21 cellular contexts compared by ENCODE assay signal in the genomic region with DNA sequence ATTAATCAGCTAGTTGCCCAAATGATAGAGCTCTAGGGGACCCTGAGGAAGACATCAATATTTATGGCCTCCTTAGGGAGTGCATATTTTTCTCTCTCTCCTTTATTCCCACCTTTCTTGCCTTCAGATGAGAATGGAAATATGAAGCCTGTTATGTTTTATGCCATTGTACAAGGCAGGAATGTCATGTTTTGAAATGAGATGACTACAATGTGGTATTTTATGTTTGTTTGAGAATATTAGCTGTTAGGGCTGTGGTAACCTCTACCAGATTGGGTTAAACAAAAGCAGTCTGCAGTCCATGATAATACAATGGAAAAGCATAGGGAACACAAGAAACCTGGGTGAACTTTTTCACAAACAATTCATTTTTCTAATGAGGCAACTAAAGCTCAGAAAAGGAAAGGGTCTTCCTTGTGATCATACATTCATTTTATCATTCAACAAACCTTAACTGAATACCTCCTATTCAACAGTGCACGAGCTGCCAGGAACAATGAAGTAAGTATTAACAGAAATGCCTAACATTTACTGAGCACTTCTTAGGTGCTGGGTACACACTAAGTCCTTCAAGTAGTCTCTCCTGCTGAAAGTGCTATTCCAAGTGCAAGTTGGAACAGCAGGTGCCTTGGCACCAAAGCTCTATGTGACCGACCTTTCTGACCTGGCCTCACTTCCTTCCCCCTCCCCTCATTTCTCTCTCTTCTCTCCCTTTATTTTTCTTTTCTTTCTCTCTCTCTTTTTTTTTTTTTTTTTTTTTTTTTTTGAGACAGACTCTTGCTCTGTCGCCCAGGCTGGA.
"Had no signal": no experiment of that assay in that cellular context is flagged by ENCODE, and none has a peak within 500 bp of the region (broad histone marks: within the 10 kb centered on the region; RNA-seq: fewer than 3 reads in every experiment).

No MANE protein-coding gene starts in this region.

- H3K36me3 ChIP-seq: right atrium auricular region, tibial artery, vagina, WERI-Rb-1 had no signal

- H3K36me3 Mint-ChIP-seq: activated CD8-positive, alpha-beta memory T cell treated with anti-CD3 and anti-CD28 coated beads, Interleukin-2, amount 10 ng/mL, durations not matched to agents 7 days and 5 days; activated naive CD8-positive, alpha-beta T cell treated with anti-CD3 and anti-CD28 coated beads, Interleukin-2, amount 10 ng/mL, durations not matched to agents 7 days and 5 days; brain had no signal

- H3K27ac ChIP-seq: dorsolateral prefrontal cortex, right atrium auricular region, skin epidermis, tibial artery, vagina, WERI-Rb-1 had no signal

- ATAC-seq: activated CD8-positive, alpha-beta memory T cell treated with anti-CD3 and anti-CD28 coated beads, Interleukin-2, amount 10 ng/mL, durations not matched to agents 7 days and 5 days; activated T-helper 17 cell treated with anti-CD3 and anti-CD28 coated beads, Interleukin-2, amount 50 U/mL, for 72 hours; stimulated activated naive CD8-positive, alpha-beta T cell treated with anti-CD3 and anti-CD28 coated beads, Interleukin-15, Interleukin-2, amounts not matched to agents 100 U/mL and 50 U/mL, for 24 hours had no signal

- DNase-seq: activated CD4-positive, alpha-beta memory T cell treated with anti-CD3 and anti-CD28 coated beads, Interleukin-2, amount 10 ng/mL, durations not matched to agents 7 days and 5 days; activated CD4-positive, alpha-beta T cell treated with anti-CD3 and anti-CD28 coated beads for 48 hours; activated CD8-positive, alpha-beta memory T cell treated with anti-CD3 and anti-CD28 coated beads, Interleukin-2, amount 10 ng/mL, durations not matched to agents 7 days and 5 days; activated naive CD4-positive, alpha-beta T cell treated with Interleukin-2 at 50 U/mL for 16 hours; activated naive CD8-positive, alpha-beta T cell treated with anti-CD3 and anti-CD28 coated beads, Interleukin-2, amount 10 ng/mL, durations not matched to agents 7 days and 5 days; caudate nucleus; dorsolateral prefrontal cortex; hippocampal formation; islet precursor cell; stimulated activated naive CD8-positive, alpha-beta T cell treated with anti-CD3 and anti-CD28 coated beads, Interleukin-15, Interleukin-2, amounts not matched to agents 100 U/mL and 50 U/mL, for 24 hours; substantia nigra; SW 1271; T-helper 2 cell; tibial artery; WERI-Rb-1 had no signal

- H3K27ac Mint-ChIP-seq: activated CD4-positive, alpha-beta memory T cell treated with anti-CD3 and anti-CD28 coated beads, Interleukin-2, amount 10 ng/mL, durations not matched to agents 7 days and 5 days; activated CD8-positive, alpha-beta memory T cell treated with anti-CD3 and anti-CD28 coated beads, Interleukin-2, amount 10 ng/mL, durations not matched to agents 7 days and 5 days; activated naive CD8-positive, alpha-beta T cell treated with anti-CD3 and anti-CD28 coated beads, Interleukin-2, amount 10 ng/mL, durations not matched to agents 7 days and 5 days; activated T-helper 17 cell treated with anti-CD3 and anti-CD28 coated beads, Interleukin-2, amount 50 U/mL, for 72 hours; progenitor cell of endocrine pancreas had no signal

- H3K9me3 Mint-ChIP-seq: activated CD4-positive, alpha-beta memory T cell treated with anti-CD3 and anti-CD28 coated beads, Interleukin-2, amount 10 ng/mL, durations not matched to agents 7 days and 5 days; activated naive CD8-positive, alpha-beta T cell treated with anti-CD3 and anti-CD28 coated beads, Interleukin-2, amount 10 ng/mL, durations not matched to agents 7 days and 5 days; activated T-helper 17 cell treated with anti-CD3 and anti-CD28 coated beads, Interleukin-2, amount 50 U/mL, for 72 hours; brain had no signal

- H3K4me3 ChIP-seq: dorsolateral prefrontal cortex, right atrium auricular region, skin epidermis, tibial artery, vagina had no signal

- H3K27me3 Mint-ChIP-seq: activated CD4-positive, alpha-beta memory T cell treated with anti-CD3 and anti-CD28 coated beads, Interleukin-2, amount 10 ng/mL, durations not matched to agents 7 days and 5 days; activated CD8-positive, alpha-beta memory T cell treated with anti-CD3 and anti-CD28 coated beads, Interleukin-2, amount 10 ng/mL, durations not matched to agents 7 days and 5 days; activated naive CD8-positive, alpha-beta T cell treated with anti-CD3 and anti-CD28 coated beads, Interleukin-2, amount 10 ng/mL, durations not matched to agents 7 days and 5 days; activated T-helper 17 cell treated with anti-CD3 and anti-CD28 coated beads, Interleukin-2, amount 50 U/mL, for 72 hours had no signal

- H3K4me3 Mint-ChIP-seq: activated CD4-positive, alpha-beta memory T cell treated with anti-CD3 and anti-CD28 coated beads, Interleukin-2, amount 10 ng/mL, durations not matched to agents 7 days and 5 days; activated CD8-positive, alpha-beta memory T cell treated with anti-CD3 and anti-CD28 coated beads, Interleukin-2, amount 10 ng/mL, durations not matched to agents 7 days and 5 days; activated naive CD8-positive, alpha-beta T cell treated with anti-CD3 and anti-CD28 coated beads, Interleukin-2, amount 10 ng/mL, durations not matched to agents 7 days and 5 days; activated T-helper 17 cell treated with anti-CD3 and anti-CD28 coated beads, Interleukin-2, amount 50 U/mL, for 72 hours; brain had no signal

- H3K4me1 ChIP-seq: right atrium auricular region, tibial artery, vagina had no signal

- H3K27me3 ChIP-seq: dorsolateral prefrontal cortex, right atrium auricular region, vagina had no signal

- H3K9me3 ChIP-seq: right atrium auricular region, tibial artery, vagina had no signal

- H3K4me1 Mint-ChIP-seq: activated CD4-positive, alpha-beta memory T cell treated with anti-CD3 and anti-CD28 coated beads, Interleukin-2, amount 10 ng/mL, durations not matched to agents 7 days and 5 days; activated CD8-positive, alpha-beta memory T cell treated with anti-CD3 and anti-CD28 coated beads, Interleukin-2, amount 10 ng/mL, durations not matched to agents 7 days and 5 days; activated naive CD8-positive, alpha-beta T cell treated with anti-CD3 and anti-CD28 coated beads, Interleukin-2, amount 10 ng/mL, durations not matched to agents 7 days and 5 days; activated T-helper 17 cell treated with anti-CD3 and anti-CD28 coated beads, Interleukin-2, amount 50 U/mL, for 72 hours had no signal
